In genomic region chr11:78417888-78418583, GRCh38 we compare ENCODE assay signal across 8 cellular contexts. TPM values are rescaled to one million over a fixed set of nuclear protein-coding genes. Genes with fewer than 3 reads are reported as not detected.
DNase-seq lines count a peak whose midpoint lies in the region; ATAC-seq lines count a peak whose summit lies in the region.

No MANE protein-coding gene starts in this region.

- H3K9ac ChIP-seq in mesenchymal stem cell (ENCODE audit: low read length): peak overlapping the region; percentile 94

- no peaks in the 10 kb centered on the region for H3K36me3 Mint-ChIP-seq in activated CD8-positive, alpha-beta T cell treated with anti-CD3 and anti-CD28 coated beads, Interleukin-2, amount 10 ng/mL, durations not matched to agents 7 days and 5 days (ENCODE audit: low read depth)
- peaks cover 2% of the 10 kb centered on the region for H3K36me3 Mint-ChIP-seq in effector memory CD8-positive, alpha-beta T cell (ENCODE audit: insufficient read depth)

- under 1% methylated on average over 68 of the region's 68 CpGs for WGBS in mesenchymal stem cell

- peak overlapping the region; percentile 89 for H2AFZ ChIP-seq in mesenchymal stem cell (ENCODE audit: low read depth, low read length)

- H3K9me3 Mint-ChIP-seq in activated CD8-positive, alpha-beta T cell treated with anti-CD3 and anti-CD28 coated beads, Interleukin-2, amount 10 ng/mL, durations not matched to agents 7 days and 5 days (ENCODE audit: insufficient read depth): no peaks in the 10 kb centered on the region
- H3K9me3 Mint-ChIP-seq in effector memory CD8-positive, alpha-beta T cell: no peaks in the 10 kb centered on the region

- H2BK12ac ChIP-seq in mesenchymal stem cell (ENCODE audit: low read length in 2 of 2): peak overlapping the region; percentile 8 to 9

- peaks cover 7% of the 10 kb centered on the region for H3K79me1 ChIP-seq in mesenchymal stem cell (replicated peaks; ENCODE audit: low read length, poor library complexity, severe bottlenecking)

- H3K27ac Mint-ChIP-seq in activated CD8-positive, alpha-beta T cell treated with anti-CD3 and anti-CD28 coated beads, Interleukin-2, amount 10 ng/mL, durations not matched to agents 7 days and 5 days: peak overlapping the region; percentile 74
- H3K27ac Mint-ChIP-seq in effector memory CD8-positive, alpha-beta T cell: no peak overlapping the region

- peak overlapping the region; percentile 77 for H3K4me3 Mint-ChIP-seq in activated CD8-positive, alpha-beta T cell treated with anti-CD3 and anti-CD28 coated beads, Interleukin-2, amount 10 ng/mL, durations not matched to agents 7 days and 5 days
- peak overlapping the region; percentile 68 to 70 for H3K4me3 Mint-ChIP-seq in effector memory CD8-positive, alpha-beta T cell

- peak overlapping the region; percentile 83 for H3K4me2 ChIP-seq in mesenchymal stem cell (ENCODE audit: low read length, poor library complexity, severe bottlenecking)

- H3K27me3 ChIP-seq in mesenchymal stem cell (ENCODE audit: control insufficient read depth in 1 of 2, insufficient read depth in 1 of 2, low read length in 2 of 2): no peaks in the 10 kb centered on the region

- peak overlapping the region; percentile 94 for H2BK15ac ChIP-seq in mesenchymal stem cell (ENCODE audit: low read depth, poor library complexity, severe bottlenecking)

- peaks cover 22% of the 10 kb centered on the region for H3K27me3 Mint-ChIP-seq in activated CD8-positive, alpha-beta T cell treated with anti-CD3 and anti-CD28 coated beads, Interleukin-2, amount 10 ng/mL, durations not matched to agents 7 days and 5 days (ENCODE audit: low read depth)
- peaks cover 17 to 30% of the 10 kb centered on the region in 2 donors for H3K27me3 Mint-ChIP-seq in effector memory CD8-positive, alpha-beta T cell

- DNase-seq in AML-193 (lab: John Stamatoyannopoulos, UW) (peak; percentile 55 to 64), NCI-H748 (lab: John Stamatoyannopoulos, UW; ENCODE audit: unreplicated experiment) (peak; percentile 92), mesenchymal stem cell (peak; percentile 77)
- peak; percentile 84 for DNase-seq in activated CD8-positive, alpha-beta T cell treated with anti-CD3 and anti-CD28 coated beads, Interleukin-2, amount 10 ng/mL, durations not matched to agents 7 days and 5 days
- peak; percentile 71 to 76 (median 73) for DNase-seq in effector memory CD8-positive, alpha-beta T cell
- DNase-seq in stimulated activated CD8-positive, alpha-beta memory T cell treated with anti-CD3 and anti-CD28 coated beads, Interleukin-12 subunit alpha, Interleukin-12 subunit beta, amount 100 ng/mL, for 24 hours (ENCODE audit: extremely low read depth): peak; percentile 38

- peaks cover 13% of the 10 kb centered on the region for H3K4me1 ChIP-seq in mesenchymal stem cell (ENCODE audit: control insufficient read depth, insufficient read depth, low read depth, low read length)

- no peaks in the 10 kb centered on the region for H3K9me3 ChIP-seq in mesenchymal stem cell (ENCODE audit: control insufficient read depth, low read length)

- peak overlapping the region; percentile 34 for H2AK5ac ChIP-seq in mesenchymal stem cell (ENCODE audit: low read length, severe bottlenecking)

- H4K8ac ChIP-seq in mesenchymal stem cell (ENCODE audit: low read length): peak overlapping the region; percentile 91

- peak overlapping the region; percentile 71 to 92 for H3K18ac ChIP-seq in mesenchymal stem cell (ENCODE audit: low read depth in 1 of 2, low read length in 2 of 2)

- peak overlapping the region in 1 of 2 experiments; percentile 5 for H3K14ac ChIP-seq in mesenchymal stem cell (ENCODE audit: low read length in 2 of 2)

- H3K4me1 Mint-ChIP-seq in activated CD8-positive, alpha-beta T cell treated with anti-CD3 and anti-CD28 coated beads, Interleukin-2, amount 10 ng/mL, durations not matched to agents 7 days and 5 days (ENCODE audit: low read depth): peaks cover 43% of the 10 kb centered on the region
- peaks cover 7 to 11% of the 10 kb centered on the region in 2 donors for H3K4me1 Mint-ChIP-seq in effector memory CD8-positive, alpha-beta T cell (ENCODE audit: low read depth in 2 of 2)

- peak overlapping the region; percentile 2 for H2BK120ac ChIP-seq in mesenchymal stem cell (ENCODE audit: low read depth, low read length)

- POLR2A ChIA-PET in activated CD8-positive, alpha-beta T cell treated with anti-CD3 and anti-CD28 coated beads, Interleukin-2, amount 10 ng/mL, durations not matched to agents 7 days and 5 days (lab: Charles Lee): interaction anchor here (0.6 to 1.9 kb wide), 10 partner anchors 11 to 423 kb away, joined by 3 to 6 read pairs (median 3); partner anchors contain the start of gene INTS4

- H2BK5ac ChIP-seq in mesenchymal stem cell (ENCODE audit: low read depth, low read length, poor library complexity, severe bottlenecking): no peak overlapping the region

- peak overlapping the region; percentile 9 to 22 for H3K4ac ChIP-seq in mesenchymal stem cell (ENCODE audit: low read depth in 1 of 2, low read length in 2 of 2)

- peak overlapping the region; percentile 2 for H3K27ac ChIP-seq in mesenchymal stem cell (ENCODE audit: low read length, poor library complexity, severe bottlenecking)

- H4K91ac ChIP-seq in mesenchymal stem cell (ENCODE audit: low read length): peak overlapping the region; percentile 57

- H3K4me3 ChIP-seq in mesenchymal stem cell (ENCODE audit: insufficient read depth in 1 of 2, low read depth in 1 of 2, low read length in 2 of 2): peak overlapping the region; percentile 88 to 90

- CTCF ChIA-PET in activated CD8-positive, alpha-beta T cell treated with anti-CD3 and anti-CD28 coated beads, Interleukin-2, amount 10 ng/mL, durations not matched to agents 7 days and 5 days (lab: Charles Lee): interaction anchor here (0.6 to 7.2 kb wide), 22 partner anchors 11 to 279 kb away, joined by 3 to 136 read pairs (median 4); partner anchors contain the start of genes ALG8 and NARS2

- peak overlapping the region in 1 of 2 experiments; percentile 0 for H3K23ac ChIP-seq in mesenchymal stem cell (ENCODE audit: low read length in 2 of 2)

- H3K36me3 ChIP-seq in mesenchymal stem cell (ENCODE audit: control insufficient read depth in 1 of 2, insufficient read depth in 2 of 2, low read depth in 1 of 2, low read length in 2 of 2): no peaks in the 10 kb centered on the region

- ATAC-seq in GM19025 (IDR thresholded peaks at IDR 0.05; ENCODE audit: low read depth, unreplicated experiment): peak; percentile 72
- ATAC-seq in HG03432 (IDR thresholded peaks at IDR 0.05; ENCODE audit: unreplicated experiment): peak; percentile 63
- ATAC-seq in activated CD8-positive, alpha-beta T cell treated with anti-CD3 and anti-CD28 coated beads, Interleukin-2, amount 10 ng/mL, durations not matched to agents 7 days and 5 days: peak; percentile 76
- peak; percentile 77 for ATAC-seq in effector memory CD8-positive, alpha-beta T cell (replicated peaks)

RNA-seq across cellular contexts. Expression of gene GAB2, which starts 0.4 kb away (rescaled TPM):
- total RNA-seq in activated CD8-positive, alpha-beta T cell treated with anti-CD3 and anti-CD28 coated beads, Interleukin-2, amount 10 ng/mL, durations not matched to agents 7 days and 5 days: 1 to 10 TPM; 7.6 to 9.8 TPM
- 9.8 TPM for polyA plus RNA-seq in mesenchymal stem cell (2013, experiment 1 of 2)
- polyA plus RNA-seq in mesenchymal stem cell (2013, experiment 2 of 2): 9.2 TPM

Comparison
In these comparisons a context has a peak if more than half of its experiments do, and no peak if none do; other contexts are left out.
1. Peak in every context shown above with its lines: DNase-seq, ATAC-seq, H3K4me3 ChIP-seq and H3K27ac ChIP-seq.
2. DNase-seq: peak in every context shown above with its lines; median percentile 92 in NCI-H748; 84 in activated CD8-positive, alpha-beta T cell treated with anti-CD3 and anti-CD28 coated beads, Interleukin-2, amount 10 ng/mL, durations not matched to agents 7 days and 5 days; 77 in mesenchymal stem cell; 73 in effector memory CD8-positive, alpha-beta T cell; 60 in AML-193; 38 in stimulated activated CD8-positive, alpha-beta memory T cell treated with anti-CD3 and anti-CD28 coated beads, Interleukin-12 subunit alpha, Interleukin-12 subunit beta, amount 100 ng/mL, for 24 hours.